8 cellular contexts compared by ENCODE assay signal in genomic region chr14:20413785-20414117, GRCh38. TPM values are rescaled to one million over a fixed set of nuclear protein-coding genes. Genes with fewer than 3 reads are reported as not detected.
DNase-seq lines count a peak whose midpoint lies in the region; ATAC-seq and TF ChIP-seq lines count a peak whose summit lies in the region.

No MANE protein-coding gene starts in this region.

- peaks cover 31% of the 10 kb centered on the region for H3K36me3 Mint-ChIP-seq in activated T-helper 17 cell treated with anti-CD3 and anti-CD28 coated beads, Interleukin-2, amount 50 U/mL, for 72 hours (ENCODE audit: low read depth)

- H3K4me1 Mint-ChIP-seq in activated T-helper 17 cell treated with anti-CD3 and anti-CD28 coated beads, Interleukin-2, amount 50 U/mL, for 72 hours = peaks cover 30% of the 10 kb centered on the region

- H3K36me3 ChIP-seq in KOPT-K1 (ENCODE audit: insufficient read depth, low read length) = 0 out of 2 replicates have a peak, but pooled peaks cover 2% of the 10 kb centered on the region
- peaks cover 0 to 5% (median 0%) of the 10 kb centered on the region in 9 donors for H3K36me3 ChIP-seq in heart left ventricle
- H3K36me3 ChIP-seq in psoas muscle (ENCODE audit: insufficient read depth in 1 of 2, low read depth in 1 of 2) = no peaks in the 10 kb centered on the region

- H3K4me1 ChIP-seq in heart left ventricle = peaks cover 0 to 41% (median 9%) of the 10 kb centered on the region in 12 donors
- H3K4me1 ChIP-seq in psoas muscle = peaks cover 25% of the 10 kb centered on the region

- DNase-seq in AG09309 (ENCODE audit: low read depth) (no peak), heart left ventricle (peak in 1 of 5 donors; percentile 25), psoas muscle (no peak), COLO668 (lab: John Stamatoyannopoulos, UW; ENCODE audit: unreplicated experiment) (no peak), SHP77 (lab: John Stamatoyannopoulos, UW) (no peak)

- H3K9me3 Mint-ChIP-seq in activated T-helper 17 cell treated with anti-CD3 and anti-CD28 coated beads, Interleukin-2, amount 50 U/mL, for 72 hours = no peaks in the 10 kb centered on the region

- TF ChIP-seq CTCF in AG09309 (IDR thresholded peaks at IDR 0.05; ENCODE audit: control insufficient read depth, insufficient read depth, low read depth, low read length, missing control alignments) (no peak), heart left ventricle (IDR thresholded peaks at IDR 0.05) (no peak), psoas muscle (IDR thresholded peaks at IDR 0.05) (no peak)

- H3K4me3 ChIP-seq in AG09309 (ENCODE audit: control insufficient read depth, low read depth, low read length) (peak overlapping the region; percentile 100), heart left ventricle (peak overlapping the region; percentile 58 to 98 (median 80)), psoas muscle (peak overlapping the region; percentile 92)

- ATAC-seq in GM19035 (IDR thresholded peaks at IDR 0.05; ENCODE audit: unreplicated experiment) = peak; percentile 40
- peak; percentile 58 for ATAC-seq in activated T-helper 17 cell treated with anti-CD3 and anti-CD28 coated beads, Interleukin-2, amount 50 U/mL, for 72 hours (replicated peaks)
- peak in 3 of 4 donors; percentile 3 to 23 (median 22) for ATAC-seq in heart left ventricle
- ATAC-seq in psoas muscle = peak; percentile 38 to 59 (median 46)

- H3K9me3 ChIP-seq in KOPT-K1 (ENCODE audit: insufficient read depth, low read length, poor library complexity, severe bottlenecking) (no peaks in the 10 kb centered on the region), heart left ventricle (no peaks in the 10 kb centered on the region), psoas muscle (no peaks in the 10 kb centered on the region)

- H3K27me3 ChIP-seq in heart left ventricle = no peaks in the 10 kb centered on the region
- H3K27me3 ChIP-seq in psoas muscle (ENCODE audit: insufficient read depth in 3 of 3, low read length in 2 of 3) = no peaks in the 10 kb centered on the region

- H3K27me3 Mint-ChIP-seq in activated T-helper 17 cell treated with anti-CD3 and anti-CD28 coated beads, Interleukin-2, amount 50 U/mL, for 72 hours = no peaks in the 10 kb centered on the region

- intact Hi-C loops in heart left ventricle (cut with DNase I) (loop anchor here (1.0 to 10.0 kb wide), 14 partner anchors 39 to 271 kb away; partner anchors contain the start of genes APEX1 (in 5 of the 10), RNASE4 (in 5 of the 10), ANG (in 3 of the 10) and OSGEP (in 3 of the 10)), psoas muscle (cut with DNase I) (loop anchor here (2.0 to 5.0 kb wide), 3 partner anchors 41 to 269 kb away; partner anchors contain the start of genes APEX1 (in 2 of the 2), OSGEP (in 2 of the 2) and RNASE4 (in 1 of the 2))

- peak overlapping the region; percentile 75 for H3K27ac ChIP-seq in KOPT-K1 (ENCODE audit: low read depth, low read length, poor library complexity, severe bottlenecking)
- peak overlapping the region; percentile 79 to 98 (median 94) for H3K27ac ChIP-seq in heart left ventricle
- H3K27ac ChIP-seq in psoas muscle = peak overlapping the region; percentile 100

- 0 to 2% (median 1%) methylated on average over 8 of the region's 8 CpGs for WGBS in heart left ventricle, 4 donors
- WGBS in psoas muscle, 3 donors = 1 to 10% (median 2%) methylated on average over 8 of the region's 8 CpGs

- H3K4me3 Mint-ChIP-seq in activated T-helper 17 cell treated with anti-CD3 and anti-CD28 coated beads, Interleukin-2, amount 50 U/mL, for 72 hours = peak overlapping the region; percentile 95

- H3K27ac Mint-ChIP-seq in activated T-helper 17 cell treated with anti-CD3 and anti-CD28 coated beads, Interleukin-2, amount 50 U/mL, for 72 hours = peak overlapping the region; percentile 97

- TF ChIP-seq POLR2A in heart left ventricle (IDR thresholded peaks at IDR 0.05) = no peak

RNA-seq across cellular contexts. Expression of gene TEP1, which starts 0.5 kb away (rescaled TPM):
- total RNA-seq in activated T-helper 17 cell treated with anti-CD3 and anti-CD28 coated beads, Interleukin-2, amount 50 U/mL, for 72 hours = 10 to 100 TPM; 36.6 to 86.1 TPM
- total RNA-seq in heart left ventricle = 10 to 100 TPM in 4 of 9 donors, 1 to 10 TPM in 5; 4.1 to 31.3 (median 9.8) TPM
- 1 to 10 TPM; 7.4 to 9.0 TPM for polyA plus RNA-seq in heart left ventricle
- total RNA-seq in psoas muscle = 10 to 100 TPM; 14.7 to 44.8 (median 21.2) TPM
- polyA plus RNA-seq in psoas muscle = 1 to 10 TPM; 4.2 to 6.8 (median 6.7) TPM

RNA-seq across cellular contexts. Expression of gene KLHL33, which starts 22.2 kb away (rescaled TPM):
- total RNA-seq in activated T-helper 17 cell treated with anti-CD3 and anti-CD28 coated beads, Interleukin-2, amount 50 U/mL, for 72 hours = under 1 TPM; 0.04 to 0.11 TPM
- under 1 TPM; 0.07 to 1.00 (median 0.58) TPM for total RNA-seq in heart left ventricle
- polyA plus RNA-seq in heart left ventricle = under 1 TPM; 0.25 to 0.61 TPM
- total RNA-seq in psoas muscle = 10 to 100 TPM in 2 of 4 donors, 1 to 10 TPM in 2; 2.3 to 19.5 (median 9.8) TPM
- polyA plus RNA-seq in psoas muscle = 1 to 10 TPM in 2 of 3 donors, under 1 TPM in 1; 0.30 to 2.8 (median 1.3) TPM

RNA-seq across cellular contexts. Expression of gene OSGEP, which starts 40.9 kb away (rescaled TPM):
- 10 to 100 TPM; 40.5 to 42.3 TPM for total RNA-seq in activated T-helper 17 cell treated with anti-CD3 and anti-CD28 coated beads, Interleukin-2, amount 50 U/mL, for 72 hours
- total RNA-seq in heart left ventricle (10 to 100 TPM; 16.1 to 40.9 (median 18.5) TPM), psoas muscle (10 to 100 TPM; 17.2 to 24.4 (median 18.6) TPM)
- polyA plus RNA-seq in heart left ventricle (10 to 100 TPM; 21.6 to 30.0 TPM), psoas muscle (10 to 100 TPM; 16.6 to 24.3 (median 18.2) TPM)

RNA-seq across cellular contexts. Expression of gene APEX1, which starts 41.3 kb away (rescaled TPM):
- total RNA-seq in activated T-helper 17 cell treated with anti-CD3 and anti-CD28 coated beads, Interleukin-2, amount 50 U/mL, for 72 hours = 100 to 1,000 TPM; 151 to 224 TPM
- total RNA-seq in heart left ventricle (10 to 100 TPM; 60.4 to 92.6 (median 76.4) TPM), psoas muscle (10 to 100 TPM; 61.1 to 98.4 (median 85.8) TPM)
- polyA plus RNA-seq in heart left ventricle (100 to 1,000 TPM in 1 of 2 donors, 10 to 100 TPM in 1; 47.9 to 109 TPM), psoas muscle (100 to 1,000 TPM in 1 of 3 donors, 10 to 100 TPM in 2; 90.0 to 111 (median 99.3) TPM)

RNA-seq across cellular contexts. Expression of gene PIP4P1, which starts 47.5 kb away (rescaled TPM):
- total RNA-seq in activated T-helper 17 cell treated with anti-CD3 and anti-CD28 coated beads, Interleukin-2, amount 50 U/mL, for 72 hours = 10 to 100 TPM; 23.1 to 27.4 TPM
- 10 to 100 TPM; 12.3 to 25.3 (median 18.0) TPM for total RNA-seq in heart left ventricle
- 10 to 100 TPM; 13.9 to 39.8 TPM for polyA plus RNA-seq in heart left ventricle
- total RNA-seq in psoas muscle = 10 to 100 TPM; 15.6 to 29.7 (median 20.7) TPM
- 10 to 100 TPM; 23.0 to 56.5 (median 36.8) TPM for polyA plus RNA-seq in psoas muscle
